10 cellular contexts compared by ENCODE assay signal in genomic region chr19:31220540-31220939, GRCh38.
A peak's percentile ranks its signal among the peaks of the same experiment; 100 is the strongest.
DNase-seq lines count a peak whose midpoint lies in the region; ATAC-seq, FAIRE-seq and TF ChIP-seq lines count a peak whose summit lies in the region.
"Had no signal": no experiment of that assay in that cellular context is flagged by ENCODE, and none has a peak within 500 bp of the region (broad histone marks: within the 10 kb centered on the region; RNA-seq: fewer than 3 reads in every experiment).

No MANE protein-coding gene starts in this region.

- H3K23me2 ChIP-seq in H1 (ENCODE audit: low read depth, low read length), result no peaks in the 10 kb centered on the region

- 67% methylated on average over 2 of the region's 2 CpGs; no CpG with 5 or more reads in 1 of the 2 experiments for WGBS in H1 (ENCODE audit: extremely low coverage in 1 of 2, insufficient coverage in 1 of 2, insufficient read length in 1 of 2, insufficient replicate concordance in 2 of 2, low coverage in 1 of 2, low lambda C conversion rate in 2 of 2, missing lambda C conversion rate in 1 of 2), 2 experiments
- 75% methylated on average over 2 of the region's 2 CpGs for WGBS in suprapubic skin

- intact Hi-C loops in upper lobe of right lung (cut with DNase I), result no loop called here

- no peak overlapping the region for H3K27ac ChIP-seq in H1 (ENCODE audit: low read depth, low read length)
- no peak overlapping the region for H3K27ac ChIP-seq in upper lobe of right lung
- H3K27ac ChIP-seq in suprapubic skin, result no peak overlapping the region
- H3K27ac ChIP-seq: ascending aorta had no signal

- H4K8ac ChIP-seq in H1 (ENCODE audit: extremely low read depth, insufficient read depth, low read length), result no peak overlapping the region

- H2BK120ac ChIP-seq in H1 (replicated peaks; ENCODE audit: low read depth, low read length), result no peak overlapping the region

- POLR2A ChIA-PET in H1 (lab: Charles Lee; ENCODE audit: partially characterized antibody), result no interaction called here

- H3K27me3 ChIP-seq in H1 (replicated peaks in 1 of 4; ENCODE audit: control insufficient read depth in 3 of 4, extremely low read depth in 1 of 4, insufficient read depth in 3 of 4, low read length in 3 of 4), result peaks cover 0 to 2% (median 0%) of the 10 kb centered on the region in 4 experiments; a peak in 2 of 7 replicates
- no peaks in the 10 kb centered on the region for H3K27me3 ChIP-seq in upper lobe of right lung
- no peaks in the 10 kb centered on the region for H3K27me3 ChIP-seq in suprapubic skin
- H3K27me3 ChIP-seq: ascending aorta had no signal

- H3K4me3 ChIP-seq in H1 (ENCODE audit: extremely low read depth in 1 of 4, insufficient read depth in 2 of 4, low read depth in 3 of 4, low read length in 4 of 4) (no peak overlapping the region), upper lobe of right lung (no peak overlapping the region), suprapubic skin (no peak overlapping the region)
- H3K4me3 ChIP-seq: ascending aorta had no signal

- peak; percentile 76 for FAIRE-seq in H1 (lab: Jason Lieb, UNC)

- no peaks in the 10 kb centered on the region for H3K9me3 ChIP-seq in H1 (ENCODE audit: insufficient read depth in 2 of 2, low read depth in 1 of 2, low read length in 1 of 2)
- H3K9me3 ChIP-seq in upper lobe of right lung, result no peaks in the 10 kb centered on the region
- no peaks in the 10 kb centered on the region for H3K9me3 ChIP-seq in suprapubic skin
- H3K9me3 ChIP-seq: ascending aorta, Caco-2 had no signal

- H2BK12ac ChIP-seq in H1 (ENCODE audit: low read depth, low read length), result no peak overlapping the region

- H2AFZ ChIP-seq in H1 (ENCODE audit: low read length), result peak overlapping the region; percentile 97

- TF ChIP-seq POLR2A in H1 (IDR thresholded peaks at IDR 0.05; ENCODE audit: control extremely low read depth in 1 of 2, low read depth in 2 of 2, low read length in 2 of 2) (no peak), suprapubic skin (IDR thresholded peaks at IDR 0.05) (no peak)

- in situ Hi-C loops in SK-MEL-5 (cut with HindIII; ENCODE audit: low pct_unique_long_range_greater_than_20kb, low sequenced_read_pairs), result no loop called here

- CTCF ChIA-PET in H1 (lab: Charles Lee; ENCODE audit: partially characterized antibody), result interaction anchor here (0.9 kb wide), 1 partner anchor 63 kb away, joined by 3 read pairs; no protein-coding TSS in a partner anchor

- H4K20me1 ChIP-seq in H1 (replicated peaks in 1 of 2; ENCODE audit: control insufficient read depth in 1 of 2, insufficient read depth in 2 of 2, low read length in 2 of 2), result no peaks in the 10 kb centered on the region

- TF ChIP-seq RAD21 in H1 (IDR thresholded peaks at IDR 0.05 in 1 of 2, conservative IDR thresholded peaks at IDR 0.05 in 1 of 2; ENCODE audit: low read depth in 2 of 2, low read length in 2 of 2), result no peak

- H3K18ac ChIP-seq in H1 (ENCODE audit: extremely low read depth, low read length), result no peak overlapping the region

- H3K56ac ChIP-seq in H1 (replicated peaks; ENCODE audit: insufficient read length, low read depth, low read length), result no peak overlapping the region

- no peak overlapping the region for H3K9ac ChIP-seq in H1 (replicated peaks in 1 of 4; ENCODE audit: extremely low read depth in 1 of 4, low read depth in 3 of 4, low read length in 3 of 4)

- H3K14ac ChIP-seq in H1 (ENCODE audit: insufficient read length), result no peak overlapping the region

- no peaks in the 10 kb centered on the region for H3K79me2 ChIP-seq in H1 (ENCODE audit: control insufficient read depth in 1 of 2, insufficient read depth in 2 of 2, low read length in 2 of 2)

- no peak overlapping the region for H2BK15ac ChIP-seq in H1 (ENCODE audit: low read length)

- no peak overlapping the region for H2AK5ac ChIP-seq in H1 (ENCODE audit: low read depth, low read length)

- H4K91ac ChIP-seq in H1 (replicated peaks; ENCODE audit: insufficient read length, low read length), result no peak overlapping the region

- H3K4me2 ChIP-seq in H1 (ENCODE audit: insufficient read depth in 1 of 2, low read depth in 2 of 2, low read length in 2 of 2), result no peak overlapping the region

- DNase-seq in stimulated activated CD4-positive, alpha-beta T cell treated with anti-CD3 and anti-CD28 coated beads, Interleukin-15, amount 100 ng/mL, for 24 hours, result peak; percentile 42
- DNase-seq in stimulated activated CD4-positive, alpha-beta T cell treated with anti-CD3 and anti-CD28 coated beads, Interleukin-4, amount 100 ng/mL, for 1 hour, result no peak
- DNase-seq in SK-MEL-5 (ENCODE audit: low read depth, low spot score), result peak; percentile 27
- DNase-seq in H1 (ENCODE audit: low read depth in 1 of 2, low spot score in 2 of 2), result no peak
- DNase-seq in upper lobe of right lung, result no peak
- no peak for DNase-seq in amniotic stem cell (lab: John Stamatoyannopoulos, UW)
- no peak for DNase-seq in suprapubic skin (ENCODE audit: low spot score in 2 of 2)
- DNase-seq in GOT3 (lab: John Stamatoyannopoulos, UW), result no peak
- DNase-seq: Caco-2 had no signal

- H4K5ac ChIP-seq in H1 (ENCODE audit: insufficient read length, low read depth, low read length), result no peak overlapping the region

- no peak overlapping the region for H3K4ac ChIP-seq in H1 (replicated peaks; ENCODE audit: insufficient read length, low read depth, low read length)

- no peak overlapping the region for H3K23ac ChIP-seq in H1 (ENCODE audit: insufficient read length)

- H3K36me3 ChIP-seq in H1 (ENCODE audit: control insufficient read depth in 2 of 4, insufficient read depth in 4 of 4, low read length in 3 of 4) (no peaks in the 10 kb centered on the region), upper lobe of right lung (no peaks in the 10 kb centered on the region), suprapubic skin (no peaks in the 10 kb centered on the region)
- H3K36me3 ChIP-seq: ascending aorta had no signal

- TF ChIP-seq CTCF in H1 (IDR thresholded peaks at IDR 0.05; ENCODE audit: control extremely low read depth in 1 of 3, insufficient read depth in 1 of 3, low read depth in 1 of 3, low read length in 3 of 3) (no peak), upper lobe of right lung (IDR thresholded peaks at IDR 0.05) (no peak), suprapubic skin (IDR thresholded peaks at IDR 0.05) (no peak)

- H2BK5ac ChIP-seq in H1 (ENCODE audit: low read depth, low read length), result no peak overlapping the region

- no peaks in the 10 kb centered on the region for H3K4me1 ChIP-seq in H1 (replicated peaks in 1 of 4; ENCODE audit: control insufficient read depth in 3 of 4, insufficient read depth in 4 of 4, low read length in 3 of 4)
- no peaks in the 10 kb centered on the region for H3K4me1 ChIP-seq in upper lobe of right lung
- no peaks in the 10 kb centered on the region for H3K4me1 ChIP-seq in suprapubic skin
- H3K4me1 ChIP-seq: ascending aorta, Caco-2 had no signal

- peak; percentile 42 for ATAC-seq in upper lobe of right lung

- TF ChIP-seq EP300 in H1 (IDR thresholded peaks at IDR 0.05; ENCODE audit: borderline replicate concordance in 1 of 2, low read depth in 2 of 2, low read length in 2 of 2), result no peak
- TF ChIP-seq EP300 in suprapubic skin (IDR thresholded peaks at IDR 0.05), result no peak

- no peak overlapping the region for H2BK20ac ChIP-seq in H1 (ENCODE audit: low read length)

- H3K79me1 ChIP-seq in H1 (ENCODE audit: low read depth, low read length), result no peaks in the 10 kb centered on the region

TF ChIP-seq in H1, 55 proteins besides CTCF, POLR2A, EP300 and RAD21:
- 0 out of 2 replicates have a peak, but pooled peaks have one; percentile 11 for TF ChIP-seq YY1 (IDR thresholded peaks at IDR 0.05; ENCODE audit: low read depth, low read length)
- peak; percentile 73 for TF ChIP-seq SIX5 (IDR thresholded peaks at IDR 0.05; ENCODE audit: low read depth, low read length)
- TF ChIP-seq ATF3 (IDR thresholded peaks at IDR 0.05; ENCODE audit: insufficient read depth, low read depth, low read length), result peak; percentile 70; the same call in 1 of the 2 replicates
- TF ChIP-seq PHF8 (conservative IDR thresholded peaks at IDR 0.05; ENCODE audit: low read depth, low read length), result no peak
- peak; percentile 88 for TF ChIP-seq USF2 (IDR thresholded peaks at IDR 0.05; ENCODE audit: low read length)
- TF ChIP-seq RXRA (IDR thresholded peaks at IDR 0.05; ENCODE audit: insufficient read depth, low read depth, low read length), result no peak
- TF ChIP-seq CBX8 (IDR thresholded peaks at IDR 0.05; ENCODE audit: borderline replicate concordance, low read depth, low read length), result no peak

Comparison
In these comparisons a context has a peak if more than half of its experiments do, and no peak if none do; other contexts are left out.
1. DNase-seq: peak in stimulated activated CD4-positive, alpha-beta T cell treated with anti-CD3 and anti-CD28 coated beads, Interleukin-15, amount 100 ng/mL, for 24 hours (single experiment) and SK-MEL-5 (single experiment); none in stimulated activated CD4-positive, alpha-beta T cell treated with anti-CD3 and anti-CD28 coated beads, Interleukin-4, amount 100 ng/mL, for 1 hour (single experiment), H1 (0 of 2), upper lobe of right lung (single experiment), amniotic stem cell (single experiment), suprapubic skin (0 of 2) and GOT3 (single experiment).